In genomic region chr15:31200735-31201151, GRCh38 we compare ENCODE assay signal across 8 cellular contexts.
DNase-seq lines count a peak whose midpoint lies in the region; ATAC-seq and TF ChIP-seq lines count a peak whose summit lies in the region.

No MANE protein-coding gene starts in this region.

- peak overlapping the region; percentile 51 for H3K4me2 ChIP-seq in OCI-LY3 (ENCODE audit: low read length)

- H4K20me1 ChIP-seq in OCI-LY3 (ENCODE audit: insufficient read depth, low read length): no peaks in the 10 kb centered on the region

- peak; percentile 95 for ATAC-seq in sciatic nerve
- ATAC-seq in HG03039 (IDR thresholded peaks at IDR 0.05; ENCODE audit: unreplicated experiment): no peak
- no peak for ATAC-seq in GM18520 (IDR thresholded peaks at IDR 0.05; ENCODE audit: unreplicated experiment)

- H3K27ac Mint-ChIP-seq in activated naive CD4-positive, alpha-beta T cell treated with anti-CD3 and anti-CD28 coated beads for 36 hours: no peak overlapping the region

- TF ChIP-seq CTCF in OCI-LY3 (IDR thresholded peaks at IDR 0.05; ENCODE audit: low read depth, low read length): peak; percentile 76
- TF ChIP-seq CTCF in cardiac muscle cell (IDR thresholded peaks at IDR 0.05; ENCODE audit: low read depth, low read length): peak; percentile 72

- peak overlapping the region; percentile 31; the same call in 1 of the 2 replicates for H3K9ac ChIP-seq in OCI-LY3 (ENCODE audit: low read length)

- peak overlapping the region; percentile 81 for H2AFZ ChIP-seq in OCI-LY3 (ENCODE audit: low read depth, low read length)

- H3K9me3 ChIP-seq in OCI-LY3 (ENCODE audit: insufficient read depth, low read length) (no peaks in the 10 kb centered on the region), cardiac muscle cell (ENCODE audit: low read depth) (no peaks in the 10 kb centered on the region)

- H3K4me1 ChIP-seq in OCI-LY3 (ENCODE audit: low read length): peaks cover 82% of the 10 kb centered on the region
- no peaks in the 10 kb centered on the region for H3K4me1 ChIP-seq in cardiac muscle cell (ENCODE audit: low read depth)

- no peaks in the 10 kb centered on the region for H3K79me2 ChIP-seq in OCI-LY3 (ENCODE audit: low read length)

- no peaks in the 10 kb centered on the region for H3K27me3 ChIP-seq in OCI-LY3 (ENCODE audit: low read depth, low read length)
- no peaks in the 10 kb centered on the region for H3K27me3 ChIP-seq in cardiac muscle cell

- no peaks in the 10 kb centered on the region for H3K36me3 ChIP-seq in OCI-LY3 (replicated peaks; ENCODE audit: low read depth, low read length)
- no peaks in the 10 kb centered on the region for H3K36me3 ChIP-seq in cardiac muscle cell

- no peak overlapping the region for H3K4me3 Mint-ChIP-seq in activated naive CD4-positive, alpha-beta T cell treated with anti-CD3 and anti-CD28 coated beads for 36 hours

- H3K27ac ChIP-seq in OCI-LY3 (ENCODE audit: low read length) (peak overlapping the region; percentile 19; the same call in 1 of the 2 replicates), cardiac muscle cell (no peak overlapping the region)

- no peaks in the 10 kb centered on the region for H3K36me3 Mint-ChIP-seq in activated naive CD4-positive, alpha-beta T cell treated with anti-CD3 and anti-CD28 coated beads for 36 hours (ENCODE audit: low read depth)

- no peaks in the 10 kb centered on the region for H3K27me3 Mint-ChIP-seq in activated naive CD4-positive, alpha-beta T cell treated with anti-CD3 and anti-CD28 coated beads for 36 hours (ENCODE audit: low read depth)

- H3K4me3 ChIP-seq in OCI-LY3 (ENCODE audit: low read length): no peak overlapping the region
- no peak overlapping the region for H3K4me3 ChIP-seq in cardiac muscle cell

- intact Hi-C loops in activated naive CD4-positive, alpha-beta T cell treated with anti-CD3 and anti-CD28 coated beads for 36 hours (cut with micrococcal nuclease): loop anchor here (1.0 kb wide), 2 partner anchors 235 to 288 kb away; no protein-coding TSS in a partner anchor
- intact Hi-C loops in sciatic nerve (cut with DNase I): no loop called here

- CTCF ChIA-PET in activated naive CD4-positive, alpha-beta T cell treated with anti-CD3 and anti-CD28 coated beads for 36 hours (lab: Charles Lee): interaction anchor here (0.7 to 2.9 kb wide), 10 partner anchors 14 to 288 kb away, joined by 3 to 37 read pairs (median 5); no protein-coding TSS in a partner anchor

- DNase-seq in ELR (ENCODE audit: low read depth) (peak; percentile 54), cardiac muscle cell (ENCODE audit: low read depth in 1 of 2, low spot score in 1 of 2) (peak; percentile 83 to 90), sciatic nerve (ENCODE audit: low spot score) (peak; percentile 79), NCI-H2196 (lab: John Stamatoyannopoulos, UW; ENCODE audit: unreplicated experiment) (no peak)
- DNase-seq in activated naive CD4-positive, alpha-beta T cell treated with anti-CD3 and anti-CD28 coated beads for 36 hours: peak; percentile 88

- peaks cover 20% of the 10 kb centered on the region for H3K4me1 Mint-ChIP-seq in activated naive CD4-positive, alpha-beta T cell treated with anti-CD3 and anti-CD28 coated beads for 36 hours (ENCODE audit: low read depth)

- H3K9me3 Mint-ChIP-seq in activated naive CD4-positive, alpha-beta T cell treated with anti-CD3 and anti-CD28 coated beads for 36 hours: no peaks in the 10 kb centered on the region
